Comparison of ENCODE assay signal across 8 cellular contexts in the genomic region with DNA sequence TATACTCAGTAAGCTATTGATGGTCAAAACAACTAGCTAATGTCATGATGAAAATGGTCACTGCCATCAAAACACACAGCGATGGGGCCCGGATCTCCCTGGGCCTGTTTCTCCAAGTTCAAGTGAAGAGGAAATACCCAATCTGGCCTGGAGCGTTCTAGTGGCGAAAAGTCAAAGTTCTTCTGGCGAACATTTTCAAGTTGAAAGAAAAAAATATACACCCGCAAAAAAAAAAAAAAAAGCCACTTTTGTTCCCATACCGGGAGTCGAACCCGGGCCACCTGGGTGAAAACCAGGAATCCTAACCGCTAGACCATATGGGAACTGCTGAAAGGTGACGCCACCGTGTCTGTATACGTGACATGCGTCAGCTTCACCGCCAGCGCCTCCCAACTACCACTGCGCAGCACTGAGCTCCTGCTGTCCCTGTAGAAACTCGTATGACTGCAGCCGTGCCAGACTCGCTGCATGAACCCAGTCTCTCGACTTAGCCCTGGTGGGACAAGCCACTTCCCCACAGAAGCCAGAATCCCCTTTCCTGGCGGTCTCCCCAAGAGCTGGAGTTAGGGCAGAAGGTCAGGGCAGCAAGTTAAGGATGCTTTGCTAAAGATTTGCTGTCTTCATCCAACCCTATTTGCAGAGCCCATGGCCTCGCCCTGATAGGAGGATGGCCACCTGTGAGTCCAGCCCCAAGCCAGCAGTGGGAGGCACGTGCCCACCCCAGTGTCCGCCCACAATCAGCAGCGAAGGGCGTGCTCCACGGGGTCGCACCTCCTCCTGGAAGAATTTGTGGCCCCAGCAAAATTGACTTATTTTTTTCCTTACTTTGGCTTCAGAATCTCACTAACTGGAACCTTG. TPM values are rescaled to one million over a fixed set of nuclear protein-coding genes. Genes with fewer than 3 reads are reported as not detected.
DNase-seq lines count a peak whose midpoint lies in the region; ATAC-seq and TF ChIP-seq lines count a peak whose summit lies in the region.

No MANE protein-coding gene starts in this region.

- H4K20me1 ChIP-seq in DOHH2 (ENCODE audit: control insufficient read depth, insufficient read depth, low read depth, low read length) = no peaks in the 10 kb centered on the region

- H3K36me3 ChIP-seq in DOHH2 (ENCODE audit: control insufficient read depth, low read length) (peaks cover 42% of the 10 kb centered on the region), spleen (peaks cover 0 to 35% (median 19%) of the 10 kb centered on the region in 6 donors)

- peak overlapping the region; percentile 61 for H3K4me2 ChIP-seq in DOHH2 (ENCODE audit: low read length)

- H3K27me3 ChIP-seq in DOHH2 (ENCODE audit: control insufficient read depth, low read length) (no peaks in the 10 kb centered on the region), spleen (replicated peaks in 1 of 7) (peaks cover 0 to 6% (median 0%) of the 10 kb centered on the region in 7 donors)

- peaks cover 6% of the 10 kb centered on the region for H3K27me3 Mint-ChIP-seq in central memory CD8-positive, alpha-beta T cell

- no peaks in the 10 kb centered on the region for H3K9me2 ChIP-seq in DOHH2 (replicated peaks; ENCODE audit: control insufficient read depth, low read length)

- peak overlapping the region; percentile 41 for H3K27ac Mint-ChIP-seq in central memory CD8-positive, alpha-beta T cell (ENCODE audit: low read depth)

- intact Hi-C loops in spleen (cut with DNase I; ENCODE audit: low total_unique reads) = loop anchor here (10.0 kb wide), 1 partner anchor 152 kb away; a partner anchor contains a TSS

- no peak overlapping the region for H3K4me3 Mint-ChIP-seq in central memory CD8-positive, alpha-beta T cell

- DNase-seq in NCI-H1092 treated with DMSO at 0.1 percent for 48 hours (lab: John Stamatoyannopoulos, UW) = peak; percentile 83
- DNase-seq in T-helper 9 cell = peak; percentile 52
- DNase-seq in central memory CD8-positive, alpha-beta T cell (ENCODE audit: low spot score in 2 of 2) = no peak
- peak; percentile 75 for DNase-seq in inferior parietal cortex (ENCODE audit: extremely low spot score)
- peak; percentile 85 for DNase-seq in spleen

- H3K4me3 ChIP-seq in DOHH2 (ENCODE audit: low read length) (peak overlapping the region; percentile 53), spleen (peak overlapping the region in 6 of 8 donors; percentile 1 to 56 (median 18))

- H3K4me1 ChIP-seq in DOHH2 (ENCODE audit: control insufficient read depth, low read length) = peaks cover 47% of the 10 kb centered on the region
- peaks cover 4 to 45% (median 24%) of the 10 kb centered on the region in 6 donors for H3K4me1 ChIP-seq in spleen

- H3K27ac ChIP-seq in DOHH2 (ENCODE audit: low read depth, low read length) = 0 out of 2 replicates have a peak overlapping the region, but pooled peaks have one; percentile 5
- peak overlapping the region in 7 of 8 donors; percentile 19 to 54 (median 39) for H3K27ac ChIP-seq in spleen

- TF ChIP-seq CTCF in DOHH2 (IDR thresholded peaks at IDR 0.05; ENCODE audit: low read depth, low read length, poor library complexity, severe bottlenecking) = no peak
- TF ChIP-seq CTCF in spleen (IDR thresholded peaks at IDR 0.05 in 8 of 11, conservative IDR thresholded peaks at IDR 0.05 in 3 of 11) = peak in 2 of 11 experiments; percentile 4 to 17

- peaks cover 13% of the 10 kb centered on the region for H3F3A ChIP-seq in DOHH2 (ENCODE audit: control insufficient read depth, insufficient read depth)

- ATAC-seq in central memory CD8-positive, alpha-beta T cell (replicated peaks; ENCODE audit: extremely low read depth, poor library complexity, severe bottlenecking) = no peak
- ATAC-seq in HG03159 (IDR thresholded peaks at IDR 0.05; ENCODE audit: unreplicated experiment) (no peak), GM19324 (IDR thresholded peaks at IDR 0.05; ENCODE audit: low FRiP score, unreplicated experiment) (no peak)

- no peaks in the 10 kb centered on the region for H3K9me3 Mint-ChIP-seq in central memory CD8-positive, alpha-beta T cell

- H3K36me3 Mint-ChIP-seq in central memory CD8-positive, alpha-beta T cell (ENCODE audit: insufficient read depth) = peaks cover 19% of the 10 kb centered on the region

- TF ChIP-seq POLR2A in spleen (IDR thresholded peaks at IDR 0.05) = no peak

- H3K79me2 ChIP-seq in DOHH2 (ENCODE audit: control insufficient read depth, low read length) = peaks cover 21% of the 10 kb centered on the region

- WGBS in spleen, 5 donors = 28 to 61% (median 41%) methylated on average over 26 to 29 of the region's 29 CpGs

- H3K9me3 ChIP-seq in DOHH2 (ENCODE audit: control insufficient read depth, insufficient read depth, low read length) (no peaks in the 10 kb centered on the region), spleen (peaks cover 0 to 8% (median 0%) of the 10 kb centered on the region in 8 donors)

- peaks cover 27% of the 10 kb centered on the region for H3K4me1 Mint-ChIP-seq in central memory CD8-positive, alpha-beta T cell

RNA-seq across cellular contexts. Expression of a gene that starts 5.6 kb away (rescaled TPM):
- 10 to 100 TPM; 50.2 to 82.0 (median 63.4) TPM for total RNA-seq in spleen
- 10 to 100 TPM; 77.4 to 85.0 (median 82.5) TPM for polyA plus RNA-seq in spleen

RNA-seq across cellular contexts. Expression of a gene that starts 18.8 kb away (rescaled TPM):
- 100 to 1,000 TPM in 6 of 7 donors, 10 to 100 TPM in 1; 79.5 to 132 (median 109) TPM for total RNA-seq in spleen
- 100 to 1,000 TPM in 1 of 3 donors, 10 to 100 TPM in 2; 75.9 to 129 (median 98.2) TPM for polyA plus RNA-seq in spleen

Comparison
In these comparisons a context has a peak if more than half of its experiments do, and no peak if none do; other contexts are left out.
1. DNase-seq: peak in NCI-H1092 treated with DMSO at 0.1 percent for 48 hours (single experiment), T-helper 9 cell (single experiment), inferior parietal cortex (single experiment) and spleen (single experiment); none in central memory CD8-positive, alpha-beta T cell (0 of 2).